Comparison of ENCODE assay signal across 10 cellular contexts in genomic region chr10:43398939-43399871, GRCh38. TPM values are rescaled to one million over a fixed set of nuclear protein-coding genes. Genes with fewer than 3 reads are reported as not detected.
DNase-seq lines count a peak whose midpoint lies in the region; ATAC-seq and TF ChIP-seq lines count a peak whose summit lies in the region.
"Had no signal": no experiment of that assay in that cellular context is flagged by ENCODE, and none has a peak within 500 bp of the region (broad histone marks: within the 10 kb centered on the region; RNA-seq: fewer than 3 reads in every experiment).

No MANE protein-coding gene starts in this region.

- CTCF ChIA-PET in WTC11 (lab: Charles Lee), result interaction anchor here (3.0 kb wide), 1 partner anchor 8 kb away, joined by 14 read pairs; no protein-coding TSS in a partner anchor

- H3K4me3 ChIP-seq in urinary bladder (ENCODE audit: low read depth, low read length), result no peak overlapping the region

- no peak for ATAC-seq in WTC11
- no peak for ATAC-seq in HG03159 (IDR thresholded peaks at IDR 0.05; ENCODE audit: unreplicated experiment)

- POLR2A ChIA-PET in WTC11 (lab: Charles Lee), result interaction anchor here (2.9 kb wide), 1 partner anchor 8 kb away, joined by 19 read pairs; no protein-coding TSS in a partner anchor

- no peaks in the 10 kb centered on the region for H3K36me3 ChIP-seq in urinary bladder (ENCODE audit: insufficient read depth)

- H3K9me3 Mint-ChIP-seq in WTC11 (no peaks in the 10 kb centered on the region), immature natural killer cell (no peaks in the 10 kb centered on the region)

- DNase-seq in stimulated activated CD4-positive, alpha-beta T cell treated with anti-CD3 and anti-CD28 coated beads, Interleukin-1b, Interleukin-23, amount 100 ng/mL, for 48 hours, result peak; percentile 14
- DNase-seq in stimulated activated CD4-positive, alpha-beta T cell treated with anti-CD3 and anti-CD28 coated beads, Interleukin-4, amount 100 ng/mL, for 1 hour, result no peak
- DNase-seq in WTC11 (ENCODE audit: low spot score) (no peak), immature natural killer cell (no peak), A172 (ENCODE audit: low spot score) (no peak), SHP77 (lab: John Stamatoyannopoulos, UW) (no peak)
- DNase-seq: stimulated activated CD4-positive, alpha-beta T cell treated with anti-CD3 and anti-CD28 coated beads, Interleukin-4, amount 100 ng/mL, for 24 hours; T1000 had no signal

- H3K27ac Mint-ChIP-seq in WTC11 (peak overlapping the region; percentile 99), immature natural killer cell (peak overlapping the region; percentile 92 to 99 (median 96))

- H3K4me3 Mint-ChIP-seq in WTC11 (peak overlapping the region; percentile 8; the same call in 1 of the 2 replicates), immature natural killer cell (peak overlapping the region; percentile 0 to 99 (median 49))

- H3K27me3 Mint-ChIP-seq in WTC11 (ENCODE audit: low read depth), result no peaks in the 10 kb centered on the region; the same call in 1 of the 2 replicates
- H3K27me3 Mint-ChIP-seq in immature natural killer cell (ENCODE audit: low read depth in 3 of 3), result peaks cover 9 to 32% (median 20%) of the 10 kb centered on the region in 3 donors

- 78% methylated on average over 3 of the region's 3 CpGs for WGBS in urinary bladder

- TF ChIP-seq CTCF in WTC11 (IDR thresholded peaks at IDR 0.05), result no peak

- H3K27ac ChIP-seq in urinary bladder (ENCODE audit: low read depth), result peak overlapping the region; percentile 5

- no peaks in the 10 kb centered on the region for H3K4me1 ChIP-seq in urinary bladder (ENCODE audit: insufficient read depth)

- H3K36me3 Mint-ChIP-seq in WTC11 (peaks cover 17% of the 10 kb centered on the region), immature natural killer cell (peaks cover 4 to 10% (median 4%) of the 10 kb centered on the region in 3 donors)

- H3K4me1 Mint-ChIP-seq in WTC11 (peaks cover 75% of the 10 kb centered on the region), immature natural killer cell (peaks cover 89 to 94% of the 10 kb centered on the region in 2 donors)

TF ChIP-seq in WTC11, 78 proteins besides CTCF, POLR2A, EP300 and RAD21:
- TF ChIP-seq JUN (CRISPR knock-in tag; IDR thresholded peaks at IDR 0.05) (no peak), ZNF396 (CRISPR knock-in tag; IDR thresholded peaks at IDR 0.05; ENCODE audit: borderline replicate concordance) (no peak), AFF4 (CRISPR knock-in tag; IDR thresholded peaks at IDR 0.05; ENCODE audit: borderline replicate concordance) (no peak), AR (CRISPR knock-in tag; IDR thresholded peaks at IDR 0.05) (no peak), ELF4 (CRISPR knock-in tag; IDR thresholded peaks at IDR 0.05; ENCODE audit: low read depth) (no peak), ZNF232 (CRISPR knock-in tag; IDR thresholded peaks at IDR 0.05) (no peak), SMAD4 (CRISPR knock-in tag; IDR thresholded peaks at IDR 0.05) (no peak)
- TF ChIP-seq, protein P1, sequence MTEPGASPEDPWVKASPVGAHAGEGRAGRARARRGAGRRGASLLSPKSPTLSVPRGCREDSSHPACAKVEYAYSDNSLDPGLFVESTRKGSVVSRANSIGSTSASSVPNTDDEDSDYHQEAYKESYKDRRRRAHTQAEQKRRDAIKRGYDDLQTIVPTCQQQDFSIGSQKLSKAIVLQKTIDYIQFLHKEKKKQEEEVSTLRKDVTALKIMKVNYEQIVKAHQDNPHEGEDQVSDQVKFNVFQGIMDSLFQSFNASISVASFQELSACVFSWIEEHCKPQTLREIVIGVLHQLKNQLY (CRISPR knock-in tag; IDR thresholded peaks at IDR 0.05), result no peak

RNA-seq across cellular contexts. Expression of gene HNRNPF, which starts 9.8 kb away (rescaled TPM):
- 318 to 358 TPM (median 326 TPM) in 3 replicates for total RNA-seq in WTC11 (2021)
- 100 to 1,000 TPM; 184 to 274 (median 203) TPM for polyA plus RNA-seq in immature natural killer cell
- total RNA-seq in urinary bladder, result 119 TPM
- polyA plus RNA-seq in urinary bladder, result 174 TPM
- total RNA-seq in A172 (2014; rRNA removed; shearing (Covaris generic)), result 328 and 348 TPM in 2 replicates

RNA-seq across cellular contexts. Expression of gene FXYD4, which starts 27.8 kb away (rescaled TPM):
- total RNA-seq in WTC11 (2021) (not detected in 3 replicates), urinary bladder (0.95 TPM)
- polyA plus RNA-seq in immature natural killer cell (not detected), urinary bladder (not detected)
- total RNA-seq in A172 (2014; rRNA removed; shearing (Covaris generic)), result not detected in 2 replicates

RNA-seq across cellular contexts. Expression of gene ZNF487, which starts 37.7 kb away (rescaled TPM):
- total RNA-seq in WTC11 (2021) (1.2 to 2.3 TPM (median 1.4 TPM) in 3 replicates), urinary bladder (18.1 TPM)
- polyA plus RNA-seq in immature natural killer cell (10 to 100 TPM in 2 of 3 donors, 1 to 10 TPM in 1; 7.7 to 15.8 (median 13.0) TPM), urinary bladder (10.5 TPM)
- total RNA-seq in A172 (2014; rRNA removed; shearing (Covaris generic)), result 6.6 TPM in 2 replicates
